Comparison of ENCODE assay signal across 8 cellular contexts in genomic region chr10:28532509-28533314, GRCh38. TPM values are rescaled to one million over a fixed set of nuclear protein-coding genes. Genes with fewer than 3 reads are reported as not detected.
A peak's percentile ranks its signal among the peaks of the same experiment; 100 is the strongest.
DNase-seq lines count a peak whose midpoint lies in the region; ATAC-seq and FAIRE-seq lines count a peak whose summit lies in the region.

Gene WAC, plus strand, starts transcription at chr10:28533118. Its CDS starts 462 bp downstream, at chr10:28533580.

- FAIRE-seq in HTR-8/SVneo (lab: Jason Lieb, UNC), result peak; percentile 82

- no peaks in the 10 kb centered on the region for H3K27me3 ChIP-seq in endocrine pancreas (ENCODE audit: control insufficient read depth, insufficient read depth, low read length)

- H3K9me3 Mint-ChIP-seq in activated CD8-positive, alpha-beta memory T cell treated with anti-CD3 and anti-CD28 coated beads, Interleukin-2, amount 10 ng/mL, durations not matched to agents 7 days and 5 days (ENCODE audit: low read depth), result peaks cover 2% of the 10 kb centered on the region

- peaks cover 53% of the 10 kb centered on the region for H3K4me1 Mint-ChIP-seq in activated CD8-positive, alpha-beta memory T cell treated with anti-CD3 and anti-CD28 coated beads, Interleukin-2, amount 10 ng/mL, durations not matched to agents 7 days and 5 days

- peak; percentile 87 for DNase-seq in COLO829 (ENCODE audit: low spot score)
- peak; percentile 83 for DNase-seq in HTR-8/SVneo (ENCODE audit: insufficient read length, low spot score)
- peak; percentile 92 for DNase-seq in NOMO-1 treated with dmso at 0.1 percent for 144 hours (lab: John Stamatoyannopoulos, UW; ENCODE audit: unreplicated experiment)
- DNase-seq in activated CD8-positive, alpha-beta memory T cell treated with anti-CD3 and anti-CD28 coated beads, Interleukin-2, amount 10 ng/mL, durations not matched to agents 7 days and 5 days, result peak; percentile 98
- peak; percentile 100 for DNase-seq in mesenteric fat pad (ENCODE audit: low spot score)
- DNase-seq in stimulated activated CD8-positive, alpha-beta memory T cell treated with anti-CD3 and anti-CD28 coated beads, Interleukin-15, amount 100 ng/mL, for 24 hours (ENCODE audit: low read depth), result peak; percentile 93

- peak within 1 kb of the TSS; percentile 95 for H3K4me3 Mint-ChIP-seq in activated CD8-positive, alpha-beta memory T cell treated with anti-CD3 and anti-CD28 coated beads, Interleukin-2, amount 10 ng/mL, durations not matched to agents 7 days and 5 days

- peak within 1 kb of the TSS; percentile 97 for H3K4me3 ChIP-seq in endocrine pancreas (ENCODE audit: control insufficient read depth, insufficient read depth, low read length)

- ATAC-seq in GM21367 (IDR thresholded peaks at IDR 0.05; ENCODE audit: unreplicated experiment), result peak; percentile 75
- peak; percentile 85 for ATAC-seq in activated CD8-positive, alpha-beta memory T cell treated with anti-CD3 and anti-CD28 coated beads, Interleukin-2, amount 10 ng/mL, durations not matched to agents 7 days and 5 days

- no peaks in the 10 kb centered on the region for H3K9me3 ChIP-seq in endocrine pancreas (ENCODE audit: control insufficient read depth, low read length)

- peaks cover 60% of the 10 kb centered on the region for H3K36me3 Mint-ChIP-seq in activated CD8-positive, alpha-beta memory T cell treated with anti-CD3 and anti-CD28 coated beads, Interleukin-2, amount 10 ng/mL, durations not matched to agents 7 days and 5 days

- peak within 1 kb of the TSS; percentile 100 for H3K27ac Mint-ChIP-seq in activated CD8-positive, alpha-beta memory T cell treated with anti-CD3 and anti-CD28 coated beads, Interleukin-2, amount 10 ng/mL, durations not matched to agents 7 days and 5 days

- CTCF ChIA-PET in activated CD8-positive, alpha-beta memory T cell treated with anti-CD3 and anti-CD28 coated beads, Interleukin-2, amount 10 ng/mL, durations not matched to agents 7 days and 5 days (lab: Charles Lee), result interaction anchor here (0.8 to 1.2 kb wide), 2 partner anchors 96 to 198 kb away, joined by 3 to 4 read pairs; no protein-coding TSS in a partner anchor

- H3K9ac ChIP-seq in endocrine pancreas (ENCODE audit: control insufficient read depth, insufficient read depth, low read length), result peak within 1 kb of the TSS; percentile 94

- H3K27me3 Mint-ChIP-seq in activated CD8-positive, alpha-beta memory T cell treated with anti-CD3 and anti-CD28 coated beads, Interleukin-2, amount 10 ng/mL, durations not matched to agents 7 days and 5 days, result no peaks in the 10 kb centered on the region

- H3K36me3 ChIP-seq in endocrine pancreas (ENCODE audit: control insufficient read depth, insufficient read depth, low read length), result no peaks in the 10 kb centered on the region

- peaks cover 7% of the 10 kb centered on the region for H3K4me1 ChIP-seq in endocrine pancreas (ENCODE audit: control insufficient read depth, insufficient read depth, low read length)

RNA-seq across cellular contexts. Expression of gene WAC, which starts in this region (rescaled TPM):
- 100 to 1,000 TPM; 128 to 141 TPM for total RNA-seq in activated CD8-positive, alpha-beta memory T cell treated with anti-CD3 and anti-CD28 coated beads, Interleukin-2, amount 10 ng/mL, durations not matched to agents 7 days and 5 days
- total RNA-seq in mesenteric fat pad, result 107 TPM

Comparison
In these comparisons a context has a peak if more than half of its experiments do, and no peak if none do; other contexts are left out.
1. Peak in every context shown above with its lines: DNase-seq, ATAC-seq and H3K4me3 ChIP-seq.